7 cellular contexts compared by ENCODE assay signal in genomic region chr6:44222987-44223470, GRCh38. TPM values are rescaled to one million over a fixed set of nuclear protein-coding genes. Genes with fewer than 3 reads are reported as not detected.
A peak's percentile ranks its signal among the peaks of the same experiment; 100 is the strongest.
DNase-seq lines count a peak whose midpoint lies in the region; ATAC-seq and TF ChIP-seq lines count a peak whose summit lies in the region.

No MANE protein-coding gene starts in this region.

- ATAC-seq in GM19395 (IDR thresholded peaks at IDR 0.05; ENCODE audit: unreplicated experiment): peak; percentile 3
- no peak for ATAC-seq in natural killer cell

- H3K27me3 Mint-ChIP-seq in natural killer cell (ENCODE audit: low read depth in 2 of 2): peaks cover 0 to 5% of the 10 kb centered on the region in 2 donors

- H3K4me1 Mint-ChIP-seq in natural killer cell: peaks cover 16 to 37% of the 10 kb centered on the region in 2 donors

- no peak for DNase-seq in NB4 (ENCODE audit: low read depth)
- DNase-seq in choroid plexus epithelial cell (ENCODE audit: low read depth): no peak
- DNase-seq in natural killer cell: no peak
- no peak for DNase-seq in NCI-H2081 (lab: John Stamatoyannopoulos, UW)
- no peak for DNase-seq in MV-4-11 (lab: John Stamatoyannopoulos, UW)
- DNase-seq in GM19240 (ENCODE audit: insufficient read length, low spot score): no peak

- peak overlapping the region in 1 of 2 donors; percentile 81 for H3K27ac Mint-ChIP-seq in natural killer cell

- no peaks in the 10 kb centered on the region for H3K9me3 Mint-ChIP-seq in natural killer cell

- TF ChIP-seq CTCF in NB4 (IDR thresholded peaks at IDR 0.05; ENCODE audit: low read depth, low read length): no peak
- TF ChIP-seq CTCF in choroid plexus epithelial cell (conservative IDR thresholded peaks at IDR 0.05; ENCODE audit: low read depth, low read length): no peak
- TF ChIP-seq CTCF in natural killer cell (IDR thresholded peaks at IDR 0.05): no peak

- no peaks in the 10 kb centered on the region for H3K36me3 Mint-ChIP-seq in natural killer cell

- H3K4me3 Mint-ChIP-seq in natural killer cell: peak overlapping the region; percentile 78

- intact Hi-C loops in natural killer cell (cut with micrococcal nuclease): loop anchor here (1.0 to 5.0 kb wide), 2 partner anchors 34 to 51 kb away; partner anchors contain the start of gene SLC35B2

- H3K4me3 ChIP-seq in NB4 (ENCODE audit: low read depth, low read length) (peak overlapping the region; percentile 55), choroid plexus epithelial cell (ENCODE audit: low read depth, low read length) (peak overlapping the region; percentile 57)

- no peak for TF ChIP-seq POLR2A in NB4 (IDR thresholded peaks at IDR 0.05; ENCODE audit: extremely low read depth, insufficient read length)

RNA-seq across cellular contexts. Expression of gene SLC29A1, which starts 0.4 kb away (rescaled TPM):
- total RNA-seq in natural killer cell: 1 to 10 TPM; 2.2 to 5.5 (median 5.2) TPM

RNA-seq across cellular contexts. Expression of gene MYMX, which starts 6.3 kb away (rescaled TPM):
- not detected for total RNA-seq in natural killer cell

RNA-seq across cellular contexts. Expression of gene HSP90AB1, which starts 23.9 kb away (rescaled TPM):
- total RNA-seq in natural killer cell: 100 to 1,000 TPM; 256 to 372 (median 308) TPM

RNA-seq across cellular contexts. Expression of gene SLC35B2, which starts 34.3 kb away (rescaled TPM):
- 10 to 100 TPM; 20.9 to 27.7 (median 26.8) TPM for total RNA-seq in natural killer cell

RNA-seq across cellular contexts. Expression of gene NFKBIE, which starts 42.3 kb away (rescaled TPM):
- total RNA-seq in natural killer cell: 10 to 100 TPM; 44.9 to 61.5 (median 56.4) TPM
